8 cellular contexts compared by ENCODE assay signal in the genomic region with DNA sequence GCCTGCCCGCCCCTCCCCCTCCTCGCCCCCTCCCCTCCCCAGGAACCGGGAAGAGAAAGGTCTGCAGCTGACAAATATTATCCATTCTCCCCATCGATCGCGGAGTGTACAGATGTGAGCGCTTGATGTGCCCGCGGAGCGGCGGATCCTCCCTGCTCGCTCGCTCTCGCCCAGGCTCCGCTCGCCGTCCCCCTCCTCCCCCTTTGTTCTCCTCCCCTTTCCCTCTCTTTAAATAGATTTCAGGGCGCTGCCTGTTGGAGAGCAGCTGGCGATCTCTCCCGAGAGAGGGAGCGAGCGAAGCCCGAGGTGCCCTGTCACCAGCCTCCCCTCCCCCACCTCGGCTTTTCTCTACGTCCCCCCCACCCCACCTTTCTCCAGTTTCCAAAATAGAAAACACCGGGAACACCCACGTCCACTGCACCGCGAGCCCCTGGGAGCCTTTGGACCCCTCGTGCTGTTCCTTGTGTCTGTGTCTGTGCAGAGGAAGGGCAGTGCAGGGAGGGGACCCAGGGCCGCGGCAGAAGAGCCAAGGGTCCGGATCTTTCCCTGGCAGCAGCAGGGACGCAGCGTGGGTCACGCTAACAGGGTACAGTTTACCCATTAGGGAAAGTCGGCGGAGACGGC. TPM values are rescaled to one million over a fixed set of nuclear protein-coding genes. Genes with fewer than 3 reads are reported as not detected.
A peak's percentile ranks its signal among the peaks of the same experiment; 100 is the strongest.
DNase-seq lines count a peak whose midpoint lies in the region; ATAC-seq and TF ChIP-seq lines count a peak whose summit lies in the region.

No MANE protein-coding gene starts in this region.

- no peaks in the 10 kb centered on the region for H3K9me3 ChIP-seq in sigmoid colon

- peak overlapping the region; percentile 71 to 82 (median 76) for H3K27ac ChIP-seq in sigmoid colon

- ATAC-seq in left ventricle myocardium superior: peak; percentile 61
- no peak for ATAC-seq in HG02678 (IDR thresholded peaks at IDR 0.05; ENCODE audit: unreplicated experiment)

- no peaks in the 10 kb centered on the region for H3K36me3 ChIP-seq in sigmoid colon

- no peaks in the 10 kb centered on the region for H3K9me3 Mint-ChIP-seq in activated T-helper 1 cell treated with anti-CD3 and anti-CD28 coated beads, Interleukin-12 subunit alpha, Interleukin-12 subunit beta, Interleukin-2, Interleukin-4 antibody, amounts not matched to agents 30 ng/mL and 10 ng/mL and 1 ng/mL, durations not matched to agents 14 hours and 24 hours and 36 hours

- TF ChIP-seq EP300 in sigmoid colon (IDR thresholded peaks at IDR 0.05): no peak

- H3K36me3 Mint-ChIP-seq in activated T-helper 1 cell treated with anti-CD3 and anti-CD28 coated beads, Interleukin-12 subunit alpha, Interleukin-12 subunit beta, Interleukin-2, Interleukin-4 antibody, amounts not matched to agents 30 ng/mL and 10 ng/mL and 1 ng/mL, durations not matched to agents 14 hours and 24 hours and 36 hours (ENCODE audit: low read depth): no peaks in the 10 kb centered on the region

- 1% methylated on average over 38 of the region's 39 CpGs for WGBS in sigmoid colon, 2 donors

- TF ChIP-seq POLR2A in sigmoid colon (IDR thresholded peaks at IDR 0.05): no peak

- H3K4me3 ChIP-seq in sigmoid colon: peak overlapping the region; percentile 19 to 53 (median 48)

- peak overlapping the region; percentile 80 for H3K4me3 Mint-ChIP-seq in activated T-helper 1 cell treated with anti-CD3 and anti-CD28 coated beads, Interleukin-12 subunit alpha, Interleukin-12 subunit beta, Interleukin-2, Interleukin-4 antibody, amounts not matched to agents 30 ng/mL and 10 ng/mL and 1 ng/mL, durations not matched to agents 14 hours and 24 hours and 36 hours

- TF ChIP-seq CTCF in sigmoid colon (IDR thresholded peaks at IDR 0.05): no peak

- peaks cover 0 to 14% (median 0%) of the 10 kb centered on the region in 3 donors for H3K27me3 ChIP-seq in sigmoid colon

- H3K27ac Mint-ChIP-seq in activated T-helper 1 cell treated with anti-CD3 and anti-CD28 coated beads, Interleukin-12 subunit alpha, Interleukin-12 subunit beta, Interleukin-2, Interleukin-4 antibody, amounts not matched to agents 30 ng/mL and 10 ng/mL and 1 ng/mL, durations not matched to agents 14 hours and 24 hours and 36 hours: peak overlapping the region; percentile 77

- intact Hi-C loops in activated T-helper 1 cell treated with anti-CD3 and anti-CD28 coated beads, Interleukin-12 subunit alpha, Interleukin-12 subunit beta, Interleukin-2, Interleukin-4 antibody, amounts not matched to agents 30 ng/mL and 10 ng/mL and 1 ng/mL, durations not matched to agents 14 hours and 24 hours and 36 hours (cut with micrococcal nuclease): loop anchor here (1.0 kb wide), 1 partner anchor 8 kb away; no protein-coding TSS in a partner anchor
- intact Hi-C loops in left ventricle myocardium superior (cut with micrococcal nuclease): no loop called here
- intact Hi-C loops in sigmoid colon (cut with DNase I): loop anchor here (2.0 to 5.0 kb wide), 2 partner anchors 48 to 67 kb away; no protein-coding TSS in a partner anchor

- DNase-seq in DMS153 (lab: John Stamatoyannopoulos, UW) (peak; percentile 87), DMS153 treated with DMSO at 0.1 percent for 48 hours (lab: John Stamatoyannopoulos, UW; ENCODE audit: unreplicated experiment) (no peak), NCI-H1694 treated with DMSO at 0.1 percent for 48 hours (lab: John Stamatoyannopoulos, UW) (peak; percentile 88), left ventricle myocardium superior (peak; percentile 61), sigmoid colon (peak; percentile 71), dedifferentiated amniotic fluid mesenchymal stem cell (ENCODE audit: extremely low spot score) (no peak)
- DNase-seq in activated T-helper 1 cell treated with anti-CD3 and anti-CD28 coated beads, Interleukin-12 subunit alpha, Interleukin-12 subunit beta, Interleukin-2, Interleukin-4 antibody, amounts not matched to agents 30 ng/mL and 10 ng/mL and 1 ng/mL, durations not matched to agents 14 hours and 24 hours and 36 hours (ENCODE audit: low spot score): no peak

- H3K4me1 Mint-ChIP-seq in activated T-helper 1 cell treated with anti-CD3 and anti-CD28 coated beads, Interleukin-12 subunit alpha, Interleukin-12 subunit beta, Interleukin-2, Interleukin-4 antibody, amounts not matched to agents 30 ng/mL and 10 ng/mL and 1 ng/mL, durations not matched to agents 14 hours and 24 hours and 36 hours (ENCODE audit: low read depth): peaks cover 12% of the 10 kb centered on the region

- no peaks in the 10 kb centered on the region for H3K27me3 Mint-ChIP-seq in activated T-helper 1 cell treated with anti-CD3 and anti-CD28 coated beads, Interleukin-12 subunit alpha, Interleukin-12 subunit beta, Interleukin-2, Interleukin-4 antibody, amounts not matched to agents 30 ng/mL and 10 ng/mL and 1 ng/mL, durations not matched to agents 14 hours and 24 hours and 36 hours (ENCODE audit: insufficient read depth)

- peaks cover 0 to 51% (median 16%) of the 10 kb centered on the region in 4 donors for H3K4me1 ChIP-seq in sigmoid colon

RNA-seq across cellular contexts. Expression of a gene that starts 56.6 kb away (rescaled TPM):
- 65.2 and 72.0 TPM in 2 replicates for total RNA-seq in activated T-helper 1 cell treated with anti-CD3 and anti-CD28 coated beads, Interleukin-12 subunit alpha, Interleukin-12 subunit beta, Interleukin-2, Interleukin-4 antibody, amounts not matched to agents 30 ng/mL and 10 ng/mL and 1 ng/mL, durations not matched to agents 14 hours and 24 hours and 36 hours
- total RNA-seq in left ventricle myocardium superior: 16.4 TPM
- 10 to 100 TPM; 15.8 to 31.6 (median 23.0) TPM for total RNA-seq in sigmoid colon
- polyA plus RNA-seq in sigmoid colon: 10 to 100 TPM in 1 of 3 donors, 1 to 10 TPM in 2; 3.5 to 11.5 (median 3.6) TPM

Comparison
In these comparisons a context has a peak if more than half of its experiments do, and no peak if none do; other contexts are left out.
1. DNase-seq: peak in DMS153 (single experiment), NCI-H1694 treated with DMSO at 0.1 percent for 48 hours (single experiment), left ventricle myocardium superior (single experiment) and sigmoid colon (single experiment); none in DMS153 treated with DMSO at 0.1 percent for 48 hours (single experiment), activated T-helper 1 cell treated with anti-CD3 and anti-CD28 coated beads, Interleukin-12 subunit alpha, Interleukin-12 subunit beta, Interleukin-2, Interleukin-4 antibody, amounts not matched to agents 30 ng/mL and 10 ng/mL and 1 ng/mL, durations not matched to agents 14 hours and 24 hours and 36 hours (single experiment) and dedifferentiated amniotic fluid mesenchymal stem cell (single experiment).